Comparison of ENCODE assay signal across 11 cellular contexts in genomic region chr12:12466157-12466556, GRCh38.
A peak's percentile ranks its signal among the peaks of the same experiment; 100 is the strongest.
DNase-seq lines count a peak whose midpoint lies in the region; ATAC-seq and TF ChIP-seq lines count a peak whose summit lies in the region.
"Had no signal": no experiment of that assay in that cellular context is flagged by ENCODE, and none has a peak within 500 bp of the region (broad histone marks: within the 10 kb centered on the region; RNA-seq: fewer than 3 reads in every experiment).

No MANE protein-coding gene starts in this region.

- DNase-seq in CD8-positive, alpha-beta memory T cell: peak; percentile 23 to 87 (median 80)
- DNase-seq in T-helper 22 cell (ENCODE audit: low read depth): peak; percentile 72
- DNase-seq in activated effector memory CD4-positive, alpha-beta T cell treated with anti-CD3 and anti-CD28 coated beads, Interleukin-2, amount 50 U/mL, for 16 hours: peak; percentile 84
- no peak for DNase-seq in NCI-H446 treated with DMSO at 0.1 percent for 48 hours (lab: John Stamatoyannopoulos, UW)
- no peak for DNase-seq in NCI-H526 treated with DMSO at 0.1 percent for 48 hours (lab: John Stamatoyannopoulos, UW)
- DNase-seq in foreskin fibroblast: no peak
- DNase-seq: glutamatergic neuron, left ventricle myocardium superior, pancreas had no signal

- peaks cover 48% of the 10 kb centered on the region for H3K4me1 ChIP-seq in CD8-positive, alpha-beta memory T cell (ENCODE audit: insufficient read depth, low read length)
- H3K4me1 ChIP-seq in parathyroid adenoma: peaks cover 3% of the 10 kb centered on the region
- H3K4me1 ChIP-seq: pancreas had no signal

- H2AFZ ChIP-seq in parathyroid adenoma: no peak overlapping the region

- peak overlapping the region; percentile 93 to 100 (median 99) for H3K27ac Mint-ChIP-seq in CD8-positive, alpha-beta memory T cell

- no peak for ATAC-seq in HG03432 (IDR thresholded peaks at IDR 0.05; ENCODE audit: unreplicated experiment)
- ATAC-seq: left ventricle myocardium superior had no signal

- peak overlapping the region; percentile 5 for H3K4me3 ChIP-seq in CD8-positive, alpha-beta memory T cell (ENCODE audit: low read length)
- no peak overlapping the region for H3K4me3 ChIP-seq in parathyroid adenoma (ENCODE audit: low read depth, low read length)
- no peak overlapping the region for H3K4me3 ChIP-seq in foreskin fibroblast (ENCODE audit: low read depth in 1 of 2, low read length in 2 of 2)
- H3K4me3 ChIP-seq: pancreas had no signal

- H3K36me3 ChIP-seq in CD8-positive, alpha-beta memory T cell (ENCODE audit: insufficient read depth, low read length): no peaks in the 10 kb centered on the region
- H3K36me3 ChIP-seq in parathyroid adenoma (ENCODE audit: control insufficient read depth, insufficient read depth, low read length): no peaks in the 10 kb centered on the region
- H3K36me3 ChIP-seq: pancreas had no signal

- no peaks in the 10 kb centered on the region for H3K27me3 Mint-ChIP-seq in CD8-positive, alpha-beta memory T cell

- peak overlapping the region; percentile 50 to 72 (median 59) for H3K4me3 Mint-ChIP-seq in CD8-positive, alpha-beta memory T cell

- CTCF ChIA-PET in CD8-positive, alpha-beta memory T cell (lab: Charles Lee): interaction anchor here (1.0 to 2.3 kb wide), 9 partner anchors 9 to 189 kb away, joined by 3 to 12 read pairs (median 4); no protein-coding TSS in a partner anchor

- POLR2A ChIA-PET in CD8-positive, alpha-beta memory T cell (lab: Charles Lee): interaction anchor here (0.5 to 2.2 kb wide), 11 partner anchors 8 to 270 kb away, joined by 3 to 11 read pairs (median 4); no protein-coding TSS in a partner anchor

- H3K4me2 ChIP-seq in parathyroid adenoma (ENCODE audit: low read length): no peak overlapping the region

- H3K9ac ChIP-seq in parathyroid adenoma: no peak overlapping the region

- peaks cover 0 to 2% (median 0%) of the 10 kb centered on the region in 5 donors for H3K9me3 Mint-ChIP-seq in CD8-positive, alpha-beta memory T cell

- H3K27me3 ChIP-seq in CD8-positive, alpha-beta memory T cell (ENCODE audit: insufficient read depth, low read length, poor library complexity, severe bottlenecking): no peaks in the 10 kb centered on the region
- H3K27me3 ChIP-seq in parathyroid adenoma (ENCODE audit: control insufficient read depth, insufficient read depth, low read length): no peaks in the 10 kb centered on the region
- H3K27me3 ChIP-seq: pancreas had no signal

- peak overlapping the region; percentile 68 for H3K27ac ChIP-seq in CD8-positive, alpha-beta memory T cell (ENCODE audit: low read depth, low read length)
- peak overlapping the region; percentile 29 for H3K27ac ChIP-seq in parathyroid adenoma
- H3K27ac ChIP-seq: pancreas had no signal

- peaks cover 3% of the 10 kb centered on the region for H3K79me2 ChIP-seq in parathyroid adenoma

- no peaks in the 10 kb centered on the region for H3K9me3 ChIP-seq in CD8-positive, alpha-beta memory T cell (ENCODE audit: low read length)
- no peaks in the 10 kb centered on the region for H3K9me3 ChIP-seq in parathyroid adenoma (ENCODE audit: control insufficient read depth, low read length)
- H3K9me3 ChIP-seq: pancreas had no signal

- peaks cover 22 to 68% (median 23%) of the 10 kb centered on the region in 3 donors for H3K36me3 Mint-ChIP-seq in CD8-positive, alpha-beta memory T cell

- peaks cover 71 to 85% (median 81%) of the 10 kb centered on the region in 3 donors for H3K4me1 Mint-ChIP-seq in CD8-positive, alpha-beta memory T cell

- TF ChIP-seq CTCF in parathyroid adenoma (IDR thresholded peaks at IDR 0.05) (no peak), foreskin fibroblast (IDR thresholded peaks at IDR 0.05; ENCODE audit: low read depth, low read length) (no peak)

Comparison
In these comparisons a context has a peak if more than half of its experiments do, and no peak if none do; other contexts are left out.
1. DNase-seq: peak in CD8-positive, alpha-beta memory T cell (5 of 5), T-helper 22 cell (single experiment) and activated effector memory CD4-positive, alpha-beta T cell treated with anti-CD3 and anti-CD28 coated beads, Interleukin-2, amount 50 U/mL, for 16 hours (single experiment); none in NCI-H446 treated with DMSO at 0.1 percent for 48 hours (single experiment), NCI-H526 treated with DMSO at 0.1 percent for 48 hours (single experiment) and foreskin fibroblast (0 of 2).